ENCODE assay signal across 8 cellular contexts in the genomic region with DNA sequence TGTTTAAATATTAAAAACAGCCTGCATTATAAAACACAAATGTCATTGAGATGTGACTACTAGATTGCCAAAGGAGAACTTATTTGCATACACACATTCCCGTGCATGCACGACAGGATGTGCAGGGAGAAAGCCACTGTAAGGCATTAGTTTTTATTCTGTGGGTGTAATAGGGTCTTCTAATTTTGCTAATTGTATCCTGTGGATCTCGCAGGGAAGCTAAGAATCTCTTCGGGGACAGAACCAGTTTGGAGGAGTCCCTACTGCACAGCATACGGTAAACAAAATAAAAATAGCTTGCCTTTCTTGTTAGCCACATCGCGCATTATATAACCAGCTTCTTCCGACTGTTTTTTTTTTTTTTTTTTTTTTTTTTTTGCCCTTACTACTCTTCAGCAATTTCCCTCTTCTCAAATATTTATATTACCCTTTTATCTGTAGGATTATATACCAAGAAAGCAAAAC. TPM values are rescaled to one million over a fixed set of nuclear protein-coding genes. Genes with fewer than 3 reads are reported as not detected.
A peak's percentile ranks its signal among the peaks of the same experiment; 100 is the strongest.
DNase-seq lines count a peak whose midpoint lies in the region; ATAC-seq and TF ChIP-seq lines count a peak whose summit lies in the region.

No MANE protein-coding gene starts in this region.

- intact Hi-C loops in CD8-positive, alpha-beta T cell (cut with DNase I, micrococcal nuclease), result loop anchor here (1.0 to 10.0 kb wide), 4 partner anchors 8 to 1097 kb away; a partner anchor contains a TSS
- intact Hi-C loops in right lobe of liver (cut with DNase I) (loop anchor here in 1 of 2 donors (10.0 kb wide), 1 partner anchor 174 kb away; no protein-coding TSS in a partner anchor), posterior cingulate gyrus (cut with DNase I) (loop anchor here (10.0 kb wide), 1 partner anchor 124 kb away; no protein-coding TSS in a partner anchor)

- H3K9me3 ChIP-seq in CD8-positive, alpha-beta T cell (ENCODE audit: low read length), result no peaks in the 10 kb centered on the region
- no peaks in the 10 kb centered on the region for H3K9me3 ChIP-seq in Karpas-422 (ENCODE audit: low read length)
- no peaks in the 10 kb centered on the region for H3K9me3 ChIP-seq in right lobe of liver
- H3K9me3 ChIP-seq in thymus (ENCODE audit: control insufficient read depth), result no peaks in the 10 kb centered on the region

- no peak for TF ChIP-seq CTCF in CD8-positive, alpha-beta T cell (IDR thresholded peaks at IDR 0.05)
- TF ChIP-seq CTCF in brain microvascular endothelial cell (IDR thresholded peaks at IDR 0.05; ENCODE audit: low read depth, low read length, missing control alignments) (no peak), right lobe of liver (IDR thresholded peaks at IDR 0.05) (no peak)

- TF ChIP-seq POLR2A in right lobe of liver (IDR thresholded peaks at IDR 0.05), result no peak

- no peaks in the 10 kb centered on the region for H3K9me2 ChIP-seq in Karpas-422 (replicated peaks; ENCODE audit: insufficient read depth, low read length)

- peak overlapping the region; percentile 62 for H3K4me3 ChIP-seq in CD8-positive, alpha-beta T cell (ENCODE audit: low read depth, low read length)
- H3K4me3 ChIP-seq in Karpas-422 (ENCODE audit: low read length) (peak overlapping the region; percentile 74), brain microvascular endothelial cell (ENCODE audit: low read depth, low read length) (peak overlapping the region; percentile 80), right lobe of liver (peak overlapping the region; percentile 66 to 79 (median 74)), thymus (ENCODE audit: low read length) (peak overlapping the region; percentile 91)

- no peaks in the 10 kb centered on the region for H3K79me2 ChIP-seq in Karpas-422 (ENCODE audit: low read length)

- H3K36me3 Mint-ChIP-seq in CD8-positive, alpha-beta T cell, result peaks cover 17% of the 10 kb centered on the region

- H3K4me1 Mint-ChIP-seq in CD8-positive, alpha-beta T cell (ENCODE audit: low read depth), result peaks cover 59% of the 10 kb centered on the region

- no peak for ATAC-seq in CD8-positive, alpha-beta T cell
- no peak for ATAC-seq in right lobe of liver

- H4K20me1 ChIP-seq in Karpas-422 (ENCODE audit: insufficient read depth, low read depth, low read length), result no peaks in the 10 kb centered on the region

- CTCF ChIA-PET in CD8-positive, alpha-beta T cell (lab: Charles Lee), result interaction anchor here (1.1 to 3.0 kb wide), 3 partner anchors 11 to 427 kb away, joined by 4 to 13 read pairs (median 6); no protein-coding TSS in a partner anchor

- no peaks in the 10 kb centered on the region for H3K9me3 Mint-ChIP-seq in CD8-positive, alpha-beta T cell

- peak overlapping the region; percentile 93; the same call in 1 of the 2 replicates for H2AFZ ChIP-seq in Karpas-422 (ENCODE audit: low read length)

- POLR2A ChIA-PET in CD8-positive, alpha-beta T cell (lab: Charles Lee), result interaction anchor here (0.6 to 1.4 kb wide), 6 partner anchors 8 to 27 kb away, joined by 3 to 4 read pairs (median 3); no protein-coding TSS in a partner anchor

- 0% methylated on average over 8 of the region's 8 CpGs for WGBS in right lobe of liver (ENCODE audit: insufficient coverage, low coverage, low lambda C conversion rate, missing lambda C conversion rate)
- WGBS in thymus, result under 1% methylated on average over 8 of the region's 8 CpGs

- in situ Hi-C loops in brain microvascular endothelial cell (cut with HindIII; ENCODE audit: low pct_ligation_motif_present, low sequenced_read_pairs), result no loop called here

- no peaks in the 10 kb centered on the region for H3K36me3 ChIP-seq in CD8-positive, alpha-beta T cell (ENCODE audit: insufficient read depth, low read length)
- H3K36me3 ChIP-seq in Karpas-422 (ENCODE audit: insufficient read depth, low read length), result no peaks in the 10 kb centered on the region
- H3K36me3 ChIP-seq in brain microvascular endothelial cell (replicated peaks), result peaks cover 4% of the 10 kb centered on the region
- H3K36me3 ChIP-seq in right lobe of liver, result no peaks in the 10 kb centered on the region
- H3K36me3 ChIP-seq in thymus (ENCODE audit: control insufficient read depth, insufficient read depth), result no peaks in the 10 kb centered on the region

- H3K4me1 ChIP-seq in CD8-positive, alpha-beta T cell (ENCODE audit: insufficient read depth, low read length), result peaks cover 27% of the 10 kb centered on the region
- H3K4me1 ChIP-seq in Karpas-422 (ENCODE audit: low read length) (peaks cover 37% of the 10 kb centered on the region), right lobe of liver (peaks cover 0 to 28% (median 5%) of the 10 kb centered on the region in 4 donors), thymus (ENCODE audit: control insufficient read depth, insufficient read depth, low read length) (peaks cover 3% of the 10 kb centered on the region)

- H3K9ac ChIP-seq in Karpas-422 (ENCODE audit: low read length), result peak overlapping the region; percentile 62

- peak overlapping the region; percentile 87 for H3K27ac ChIP-seq in CD8-positive, alpha-beta T cell (ENCODE audit: low read depth, low read length)
- no peak overlapping the region for H3K27ac ChIP-seq in Karpas-422 (ENCODE audit: low read length)
- peak overlapping the region; percentile 95 for H3K27ac ChIP-seq in brain microvascular endothelial cell
- peak overlapping the region; percentile 91 to 98 (median 96) for H3K27ac ChIP-seq in right lobe of liver
- H3K27ac ChIP-seq in thymus (ENCODE audit: low read depth), result no peak overlapping the region

- no peaks in the 10 kb centered on the region for H3K27me3 ChIP-seq in CD8-positive, alpha-beta T cell (ENCODE audit: insufficient read depth, low read length)
- no peaks in the 10 kb centered on the region; the same call in 1 of the 2 replicates for H3K27me3 ChIP-seq in Karpas-422 (ENCODE audit: low read length)
- no peaks in the 10 kb centered on the region for H3K27me3 ChIP-seq in brain microvascular endothelial cell (replicated peaks)
- H3K27me3 ChIP-seq in right lobe of liver, result no peaks in the 10 kb centered on the region
- peaks cover 2% of the 10 kb centered on the region for H3K27me3 ChIP-seq in thymus (ENCODE audit: control insufficient read depth, insufficient read depth)

- no peaks in the 10 kb centered on the region for H3K27me3 Mint-ChIP-seq in CD8-positive, alpha-beta T cell (ENCODE audit: low read depth)

- DNase-seq in CD8-positive, alpha-beta T cell, result no peak
- DNase-seq in Karpas-422 (no peak), brain microvascular endothelial cell (no peak), right lobe of liver (no peak), AG20443 (ENCODE audit: low spot score) (no peak), NCI-H146 treated with DMSO at 0.1 percent for 48 hours (lab: John Stamatoyannopoulos, UW; ENCODE audit: unreplicated experiment) (no peak), posterior cingulate gyrus (no peak)

- H3K4me2 ChIP-seq in Karpas-422 (ENCODE audit: low read depth, low read length, poor library complexity, severe bottlenecking), result peak overlapping the region; percentile 89

- H3K4me3 Mint-ChIP-seq in CD8-positive, alpha-beta T cell, result peak overlapping the region; percentile 94

- H3K27ac Mint-ChIP-seq in CD8-positive, alpha-beta T cell, result peak overlapping the region; percentile 96

RNA-seq across cellular contexts. Expression of a gene that starts 2.0 kb away (rescaled TPM):
- total RNA-seq in CD8-positive, alpha-beta T cell, result 10 to 100 TPM; 73.3 to 81.1 TPM
- total RNA-seq in Karpas-422 (2014; rRNA removed; shearing (Covaris generic); ENCODE audit: low replicate concordance), result 0.37 and 1.2 TPM in 2 replicates
- 10 to 100 TPM; 23.2 to 28.7 (median 25.0) TPM for total RNA-seq in right lobe of liver
- polyA plus RNA-seq in thymus, result 6.8 TPM

Comparison
In these comparisons a context has a peak if more than half of its experiments do, and no peak if none do; other contexts are left out.
1. H3K27ac ChIP-seq: peak in CD8-positive, alpha-beta T cell (single experiment), brain microvascular endothelial cell (single experiment) and right lobe of liver (3 of 3); none in Karpas-422 (single experiment) and thymus (single experiment).
2. RNA of a gene that starts 2.0 kb away (total RNA-seq): 73.3 to 81.1 TPM in CD8-positive, alpha-beta T cell and 23.2 to 28.7 TPM in right lobe of liver; 0.37 to 1.2 TPM in Karpas-422; every median in the first group is over 10 times any median in the second.
3. Peak in every context shown above with its lines, with median percentiles within 50 percentile points of each other: H3K4me3 ChIP-seq.